ENCODE assay signal across 8 cellular contexts in genomic region chr14:20606190-20606901, GRCh38. TPM values are rescaled to one million over a fixed set of nuclear protein-coding genes. Genes with fewer than 3 reads are reported as not detected.
DNase-seq lines count a peak whose midpoint lies in the region; ATAC-seq and TF ChIP-seq lines count a peak whose summit lies in the region.

No MANE protein-coding gene starts in this region.

- no peaks in the 10 kb centered on the region for H4K20me1 ChIP-seq in H9 (ENCODE audit: control insufficient read depth, insufficient read depth, insufficient read length)

- no peak overlapping the region for H3K27ac Mint-ChIP-seq in H9
- H3K27ac Mint-ChIP-seq in natural killer cell treated with Interleukin-12 subunit alpha and Interleukin-12 subunit beta and Interleukin-15 and Interleukin-18, amount 100 ng/mL, for 72 hours: no peak overlapping the region

- H2AFZ ChIP-seq in H9 (ENCODE audit: low read length): no peak overlapping the region

- no peak overlapping the region for H3K23ac ChIP-seq in H9 (ENCODE audit: insufficient read length, low read depth, low read length)

- no peaks in the 10 kb centered on the region for H3K79me1 ChIP-seq in H9 (ENCODE audit: insufficient read depth, low read depth, low read length, poor library complexity, severe bottlenecking)

- H3K4me3 ChIP-seq in kidney epithelial cell (ENCODE audit: low read depth, low read length): no peak overlapping the region
- no peak overlapping the region for H3K4me3 ChIP-seq in effector memory CD4-positive, alpha-beta T cell (ENCODE audit: insufficient read depth, low read depth, low read length, poor library complexity, severe bottlenecking)

- peaks cover 8 to 9% of the 10 kb centered on the region in 2 experiments for H3K4me1 Mint-ChIP-seq in H9
- no peaks in the 10 kb centered on the region for H3K4me1 Mint-ChIP-seq in natural killer cell treated with Interleukin-12 subunit alpha and Interleukin-12 subunit beta and Interleukin-15 and Interleukin-18, amount 100 ng/mL, for 72 hours (ENCODE audit: low read depth in 2 of 2)

- H3K4me1 ChIP-seq in H9 (ENCODE audit: insufficient read depth, low read length): no peaks in the 10 kb centered on the region; the same call in 1 of the 2 replicates
- no peaks in the 10 kb centered on the region for H3K4me1 ChIP-seq in effector memory CD4-positive, alpha-beta T cell (ENCODE audit: control insufficient read depth, insufficient read depth, low read length, poor library complexity, severe bottlenecking)

- H3K27ac ChIP-seq in H9 (ENCODE audit: insufficient read length, low read depth, low read length) (no peak overlapping the region), VCaP (no peak overlapping the region)
- H3K27ac ChIP-seq in effector memory CD4-positive, alpha-beta T cell (ENCODE audit: insufficient read depth, low read length, poor library complexity, severe bottlenecking): no peak overlapping the region

- no peak overlapping the region for H4K91ac ChIP-seq in H9 (ENCODE audit: insufficient read length, low read depth, low read length)

- H2BK12ac ChIP-seq in H9 (ENCODE audit: insufficient read length, low read depth, low read length): no peak overlapping the region

- no peak overlapping the region for H2BK20ac ChIP-seq in H9 (ENCODE audit: low read depth, low read length, poor library complexity, severe bottlenecking)

- H3K9ac ChIP-seq in H9 (ENCODE audit: extremely low read depth, insufficient read length, low read length): no peak overlapping the region

- peak; percentile 91 for TF ChIP-seq CTCF in H9 (conservative IDR thresholded peaks at IDR 0.05)
- TF ChIP-seq CTCF in VCaP (conservative IDR thresholded peaks at IDR 0.05): peak; percentile 83
- peak; percentile 64 for TF ChIP-seq CTCF in kidney epithelial cell (IDR thresholded peaks at IDR 0.05; ENCODE audit: insufficient read depth, low read length, poor library complexity, severe bottlenecking)

- no peaks in the 10 kb centered on the region; a peak in 1 of 5 replicates for H3K9me3 Mint-ChIP-seq in H9
- H3K9me3 Mint-ChIP-seq in natural killer cell treated with Interleukin-12 subunit alpha and Interleukin-12 subunit beta and Interleukin-15 and Interleukin-18, amount 100 ng/mL, for 72 hours: no peaks in the 10 kb centered on the region

- no peak overlapping the region for H3K4ac ChIP-seq in H9 (ENCODE audit: low read depth, low read length)

- no peak overlapping the region for H2BK15ac ChIP-seq in H9 (ENCODE audit: low read depth, low read length)

- H3K4me3 Mint-ChIP-seq in H9: peak overlapping the region in 1 of 2 experiments; percentile 36; a peak in 2 of 5 replicates
- no peak overlapping the region for H3K4me3 Mint-ChIP-seq in natural killer cell treated with Interleukin-12 subunit alpha and Interleukin-12 subunit beta and Interleukin-15 and Interleukin-18, amount 100 ng/mL, for 72 hours

- H3K23me2 ChIP-seq in H9 (ENCODE audit: insufficient read length, low read depth, low read length, poor library complexity, severe bottlenecking): peaks cover 5% of the 10 kb centered on the region

- no peak overlapping the region for H3K18ac ChIP-seq in H9 (ENCODE audit: insufficient read length, low read depth, low read length)

- H3K4me2 ChIP-seq in H9 (ENCODE audit: insufficient read depth, insufficient read length, low read length): no peak overlapping the region

- H3K27me3 ChIP-seq in H9 (ENCODE audit: insufficient read depth, low read length): no peaks in the 10 kb centered on the region
- H3K27me3 ChIP-seq in kidney epithelial cell (ENCODE audit: control insufficient read depth, insufficient read depth, low read length): no peaks in the 10 kb centered on the region
- H3K27me3 ChIP-seq in effector memory CD4-positive, alpha-beta T cell (replicated peaks; ENCODE audit: control insufficient read depth, insufficient read depth, low read length, poor library complexity, severe bottlenecking): no peaks in the 10 kb centered on the region

- no peaks in the 10 kb centered on the region for H3K36me3 Mint-ChIP-seq in H9 (ENCODE audit: insufficient read depth in 1 of 3, low read depth in 3 of 3)
- H3K36me3 Mint-ChIP-seq in natural killer cell treated with Interleukin-12 subunit alpha and Interleukin-12 subunit beta and Interleukin-15 and Interleukin-18, amount 100 ng/mL, for 72 hours: no peaks in the 10 kb centered on the region

- H3T11ph ChIP-seq in H9 (ENCODE audit: low read length): no peak overlapping the region

- H3K79me2 ChIP-seq in H9 (ENCODE audit: insufficient read depth, low read length): no peaks in the 10 kb centered on the region

- H2BK5ac ChIP-seq in H9 (ENCODE audit: insufficient read length, low read length): no peak overlapping the region

- no peak for ATAC-seq in natural killer cell treated with Interleukin-12 subunit alpha and Interleukin-12 subunit beta and Interleukin-15 and Interleukin-18, amount 100 ng/mL, for 72 hours
- no peak for ATAC-seq in HG03175 (IDR thresholded peaks at IDR 0.05; ENCODE audit: unreplicated experiment)

- no peak overlapping the region for H2AK5ac ChIP-seq in H9 (ENCODE audit: insufficient read length, low read length)

- no peak overlapping the region for H3K14ac ChIP-seq in H9 (ENCODE audit: insufficient read depth, low read length)

- H4K5ac ChIP-seq in H9 (ENCODE audit: insufficient read length, low read depth, low read length): no peak overlapping the region

- DNase-seq in AG20443 (ENCODE audit: low spot score) (peak; percentile 43), H9 (peak; percentile 79), kidney epithelial cell (ENCODE audit: low read depth) (no peak)
- no peak for DNase-seq in natural killer cell treated with Interleukin-12 subunit alpha and Interleukin-12 subunit beta and Interleukin-15 and Interleukin-18, amount 100 ng/mL, for 72 hours (ENCODE audit: low spot score)
- no peak for DNase-seq in effector memory CD4-positive, alpha-beta T cell
- no peak for DNase-seq in NK-92 treated with Interleukin-12 subunit alpha and Interleukin-12 subunit beta, amount 100 ng/mL, for 24 hours (lab: John Stamatoyannopoulos, UW)

- H2BK120ac ChIP-seq in H9 (ENCODE audit: low read depth, low read length, poor library complexity, severe bottlenecking): no peak overlapping the region

- no CpG with 5 or more reads among the region's 8 CpGs for WGBS in H9 (ENCODE audit: extremely low coverage, insufficient read length, low lambda C conversion rate)

- no peaks in the 10 kb centered on the region for H3K36me3 ChIP-seq in kidney epithelial cell (ENCODE audit: control insufficient read depth, insufficient read depth, low read length)
- H3K36me3 ChIP-seq in effector memory CD4-positive, alpha-beta T cell (ENCODE audit: control insufficient read depth, insufficient read depth, low read length): no peaks in the 10 kb centered on the region

- H3K56ac ChIP-seq in H9 (ENCODE audit: insufficient read length, low read depth, low read length): no peak overlapping the region

- H3K9me3 ChIP-seq in H9 (ENCODE audit: control insufficient read depth, low read depth, low read length): no peaks in the 10 kb centered on the region
- H3K9me3 ChIP-seq in effector memory CD4-positive, alpha-beta T cell (ENCODE audit: control insufficient read depth, low read length): no peaks in the 10 kb centered on the region

- H4K8ac ChIP-seq in H9 (replicated peaks; ENCODE audit: insufficient read length, low read depth, low read length): no peak overlapping the region

- H3K27me3 Mint-ChIP-seq in H9 (ENCODE audit: low read depth): no peaks in the 10 kb centered on the region
- H3K27me3 Mint-ChIP-seq in natural killer cell treated with Interleukin-12 subunit alpha and Interleukin-12 subunit beta and Interleukin-15 and Interleukin-18, amount 100 ng/mL, for 72 hours: no peaks in the 10 kb centered on the region

RNA-seq across cellular contexts. Expression of gene RNASE12, which starts 15.2 kb away (rescaled TPM):
- total RNA-seq in H9 (2021): not detected in 2 replicates
- not detected in 2 replicates for total RNA-seq in kidney epithelial cell
- total RNA-seq in natural killer cell treated with Interleukin-12 subunit alpha and Interleukin-12 subunit beta and Interleukin-15 and Interleukin-18, amount 100 ng/mL, for 72 hours: not detected

RNA-seq across cellular contexts. Expression of gene RNASE11, which starts 18.5 kb away (rescaled TPM):
- total RNA-seq in H9 (2021): not detected in 2 replicates
- not detected in 2 replicates for total RNA-seq in kidney epithelial cell
- not detected for total RNA-seq in natural killer cell treated with Interleukin-12 subunit alpha and Interleukin-12 subunit beta and Interleukin-15 and Interleukin-18, amount 100 ng/mL, for 72 hours

RNA-seq across cellular contexts. Expression of gene OR6S1, which starts 35.1 kb away (rescaled TPM):
- not detected in 2 replicates for total RNA-seq in H9 (2021)
- total RNA-seq in kidney epithelial cell: not detected in 2 replicates
- total RNA-seq in natural killer cell treated with Interleukin-12 subunit alpha and Interleukin-12 subunit beta and Interleukin-15 and Interleukin-18, amount 100 ng/mL, for 72 hours: not detected

RNA-seq across cellular contexts. Expression of gene RNASE9, which starts 45.5 kb away (rescaled TPM):
- total RNA-seq in H9 (2021): not detected in 2 replicates
- total RNA-seq in kidney epithelial cell: not detected in 2 replicates
- total RNA-seq in natural killer cell treated with Interleukin-12 subunit alpha and Interleukin-12 subunit beta and Interleukin-15 and Interleukin-18, amount 100 ng/mL, for 72 hours: not detected

Comparison
In these comparisons a context has a peak if more than half of its experiments do, and no peak if none do; other contexts are left out.
1. DNase-seq: peak in AG20443 (single experiment) and H9 (single experiment); none in kidney epithelial cell (single experiment), natural killer cell treated with Interleukin-12 subunit alpha and Interleukin-12 subunit beta and Interleukin-15 and Interleukin-18, amount 100 ng/mL, for 72 hours (single experiment), effector memory CD4-positive, alpha-beta T cell (0 of 3) and NK-92 treated with Interleukin-12 subunit alpha and Interleukin-12 subunit beta, amount 100 ng/mL, for 24 hours (single experiment).
2. Peak in every context shown above with its lines, with median percentiles within 50 percentile points of each other: CTCF ChIP-seq.